Comparison of ENCODE assay signal across 24 cellular contexts in the genomic region with DNA sequence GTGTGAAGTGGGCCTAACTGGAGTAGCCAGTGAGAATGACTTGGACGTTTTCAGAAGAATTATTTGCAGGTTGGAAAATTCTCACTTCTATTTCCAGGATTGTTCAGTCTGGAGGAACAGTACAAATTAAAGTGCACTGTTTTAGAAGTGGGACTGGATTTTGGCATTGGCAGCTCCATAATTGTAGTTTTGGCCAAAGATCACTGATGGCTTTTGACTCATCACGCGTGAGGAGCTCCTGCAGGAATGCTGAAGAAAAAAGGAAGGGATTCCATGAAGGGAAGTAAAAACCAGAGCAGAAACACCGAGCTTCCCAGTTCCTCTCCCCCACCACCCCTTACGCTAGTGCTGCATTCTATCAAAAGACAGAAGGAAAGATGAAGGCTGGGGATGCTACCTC.
"Had no signal": no experiment of that assay in that cellular context is flagged by ENCODE, and none has a peak within 500 bp of the region (broad histone marks: within the 10 kb centered on the region; RNA-seq: fewer than 3 reads in every experiment).

No MANE protein-coding gene starts in this region.

- H3K9me3 ChIP-seq: ascending aorta, colonic mucosa, esophagus squamous epithelium, left lung, stomach, suprapubic skin, tibial nerve had no signal

- H3K4me3 Mint-ChIP-seq: activated CD4-positive, alpha-beta T cell treated with anti-CD3 and anti-CD28 coated beads for 36 hours; activated naive CD4-positive, alpha-beta T cell treated with anti-CD3 and anti-CD28 coated beads for 36 hours; immature natural killer cell; neural progenitor cell; stimulated activated memory B cell treated with anti-CD40 and anti-IgM and Interleukin-4, amounts not matched to agents 10 μg/mL and 1 μg/mL and 100 μg/mL, for 72 hours had no signal

- ATAC-seq: activated CD4-positive, alpha-beta T cell treated with anti-CD3 and anti-CD28 coated beads for 36 hours; left lung; sciatic nerve; stimulated activated memory B cell treated with anti-CD40 and anti-IgM and Interleukin-4, amounts not matched to agents 10 μg/mL and 1 μg/mL and 100 μg/mL, for 72 hours had no signal

- H3K9me3 Mint-ChIP-seq: activated naive CD4-positive, alpha-beta T cell treated with anti-CD3 and anti-CD28 coated beads for 36 hours; immature natural killer cell; naive thymus-derived CD8-positive, alpha-beta T cell; neural progenitor cell; stimulated activated memory B cell treated with anti-CD40 and anti-IgM and Interleukin-4, amounts not matched to agents 10 μg/mL and 1 μg/mL and 100 μg/mL, for 72 hours had no signal

- H3K36me3 Mint-ChIP-seq: immature natural killer cell; naive thymus-derived CD8-positive, alpha-beta T cell had no signal

- H3K36me3 ChIP-seq: ascending aorta, colonic mucosa, esophagus squamous epithelium, left lung, neural progenitor cell, stomach, suprapubic skin, tibial nerve had no signal

- H3K27ac ChIP-seq: ascending aorta, colonic mucosa, esophagus squamous epithelium, hepatocyte, left lung, neural progenitor cell, stomach, suprapubic skin, tibial nerve had no signal

- H3K27me3 Mint-ChIP-seq: activated CD4-positive, alpha-beta T cell treated with anti-CD3 and anti-CD28 coated beads for 36 hours; naive thymus-derived CD8-positive, alpha-beta T cell; stimulated activated memory B cell treated with anti-CD40 and anti-IgM and Interleukin-4, amounts not matched to agents 10 μg/mL and 1 μg/mL and 100 μg/mL, for 72 hours had no signal

- H3K4me3 ChIP-seq: ascending aorta, colonic mucosa, esophagus squamous epithelium, hepatocyte, left lung, neural progenitor cell, stomach, suprapubic skin, tibial nerve had no signal

- H3K27ac Mint-ChIP-seq: activated naive CD4-positive, alpha-beta T cell treated with anti-CD3 and anti-CD28 coated beads for 36 hours; immature natural killer cell; neural progenitor cell; stimulated activated memory B cell treated with anti-CD40 and anti-IgM and Interleukin-4, amounts not matched to agents 10 μg/mL and 1 μg/mL and 100 μg/mL, for 72 hours had no signal

- H3K27me3 ChIP-seq: ascending aorta, colonic mucosa, esophagus squamous epithelium, hepatocyte, left lung, neural progenitor cell, stomach, suprapubic skin, tibial nerve had no signal

- DNase-seq: activated CD4-positive, alpha-beta T cell treated with anti-CD3 and anti-CD28 coated beads for 36 hours; activated CD4-positive, alpha-beta T cell treated with anti-CD3 and anti-CD28 coated beads, Interleukin-2, amount 50 U/mL, for 4 hours; activated CD8-positive, alpha-beta memory T cell treated with anti-CD3 and anti-CD28 coated beads, Interleukin-2, amount 50 U/mL, for 48 hours; activated naive CD4-positive, alpha-beta T cell treated with anti-CD3 and anti-CD28 coated beads for 36 hours; activated T-cell treated with anti-CD3 and anti-CD28 coated beads, Interleukin-2, amount 50 U/mL, for 48 hours; central memory CD4-positive, alpha-beta T cell; colonic mucosa; esophagus squamous epithelium; foreskin melanocyte; immature natural killer cell; kidney glomerular epithelial cell; left lung; naive thymus-derived CD8-positive, alpha-beta T cell; small intestine; stimulated activated CD4-positive, alpha-beta T cell treated with anti-CD3 and anti-CD28 coated beads, Interleukin-15, amount 100 ng/mL, for 24 hours; stomach; T-helper 1 cell had no signal

- H3K4me1 ChIP-seq: colonic mucosa had no signal
